25 cellular contexts compared by ENCODE assay signal in the genomic region with DNA sequence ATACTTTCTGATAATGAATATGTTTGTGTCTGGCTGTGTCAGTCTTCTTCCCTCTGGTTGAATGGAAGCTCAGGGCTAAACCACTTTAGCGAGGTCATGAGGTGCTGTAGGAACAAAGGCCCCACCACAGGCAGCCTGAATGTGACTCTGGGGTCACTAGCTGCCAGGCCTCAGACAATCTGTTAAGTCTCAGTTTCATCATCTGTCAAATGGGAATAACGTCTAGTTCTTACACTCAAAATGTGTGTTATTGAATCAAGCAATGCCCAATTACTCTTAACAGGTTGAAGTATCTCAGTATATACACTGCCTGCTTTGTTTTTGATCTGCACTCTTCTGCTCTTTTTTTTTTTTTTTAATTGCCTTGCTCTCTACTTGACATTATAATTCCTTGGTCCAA.
"Had no signal": no experiment of that assay in that cellular context is flagged by ENCODE, and none has a peak within 500 bp of the region (broad histone marks: within the 10 kb centered on the region; RNA-seq: fewer than 3 reads in every experiment).

No MANE protein-coding gene starts in this region.

- ATAC-seq: activated CD8-positive, alpha-beta T cell treated with anti-CD3 and anti-CD28 coated beads, Interleukin-2, amount 10 ng/mL, durations not matched to agents 7 days and 5 days; SK-N-SH treated with all-trans-retinoic acid at 6 μM for 48 hours had no signal

- H3K27me3 Mint-ChIP-seq: activated CD4-positive, alpha-beta T cell treated with anti-CD3 and anti-CD28 coated beads, Interleukin-2, amount 10 ng/mL, durations not matched to agents 7 days and 5 days; activated naive CD8-positive, alpha-beta T cell treated with anti-CD3 and anti-CD28 coated beads, Interleukin-2, amount 10 ng/mL, durations not matched to agents 7 days and 5 days had no signal

- H3K36me3 ChIP-seq: adrenal gland, Peyer's patch, SJCRH30 had no signal

- H3K4me3 Mint-ChIP-seq: activated CD4-positive, alpha-beta T cell treated with anti-CD3 and anti-CD28 coated beads, Interleukin-2, amount 10 ng/mL, durations not matched to agents 7 days and 5 days; activated CD8-positive, alpha-beta T cell treated with anti-CD3 and anti-CD28 coated beads, Interleukin-2, amount 10 ng/mL, durations not matched to agents 7 days and 5 days; activated naive CD8-positive, alpha-beta T cell treated with anti-CD3 and anti-CD28 coated beads, Interleukin-2, amount 10 ng/mL, durations not matched to agents 7 days and 5 days; T-helper 1 cell treated with Interleukin-12 subunit alpha and Interleukin-12 subunit beta and Interleukin-4 antibody, amounts not matched to agents 30 μg/mL and 1 μg/mL, for 36 hours had no signal

- DNase-seq: activated CD4-positive, alpha-beta T cell treated with anti-CD3 and anti-CD28 coated beads, Interleukin-2, amount 10 ng/mL, durations not matched to agents 7 days and 5 days; activated CD4-positive, CD25-positive, alpha-beta regulatory T cell; activated CD8-positive, alpha-beta memory T cell treated with anti-CD3 and anti-CD28 coated beads, Interleukin-2, amount 50 U/mL, for 48 hours; activated CD8-positive, alpha-beta T cell treated with anti-CD3 and anti-CD28 coated beads, Interleukin-2, amount 10 ng/mL, durations not matched to agents 7 days and 5 days; activated naive CD4-positive, alpha-beta T cell treated with anti-CD3 and anti-CD28 coated beads, Interleukin-2, amount 50 U/mL, for 16 hours; activated naive CD8-positive, alpha-beta T cell treated with anti-CD3 and anti-CD28 coated beads, Interleukin-2, amount 10 ng/mL, durations not matched to agents 7 days and 5 days; activated T-cell treated with anti-CD3 and anti-CD28 coated beads, Interleukin-2, amount 50 U/mL, for 1 hour; adrenal gland; anterior cingulate cortex; cerebellar nuclear complex; NCI-H1048; NCI-H146; NCI-H1930; NCI-H2171; NCI-H2227 treated with DMSO at 0.1 percent for 48 hours; NCI-H524 treated with DMSO at 0.1 percent for 48 hours; NK-92 treated with Interleukin-12 subunit alpha and Interleukin-12 subunit beta, amount 100 ng/mL, for 24 hours; OCI-M1; Peyer's patch; Right ventricle myocardium superior; SJCRH30; T1000 had no signal

- H3K27ac Mint-ChIP-seq: activated CD4-positive, alpha-beta T cell treated with anti-CD3 and anti-CD28 coated beads, Interleukin-2, amount 10 ng/mL, durations not matched to agents 7 days and 5 days; activated CD8-positive, alpha-beta T cell treated with anti-CD3 and anti-CD28 coated beads, Interleukin-2, amount 10 ng/mL, durations not matched to agents 7 days and 5 days; activated naive CD8-positive, alpha-beta T cell treated with anti-CD3 and anti-CD28 coated beads, Interleukin-2, amount 10 ng/mL, durations not matched to agents 7 days and 5 days; T-helper 1 cell treated with Interleukin-12 subunit alpha and Interleukin-12 subunit beta and Interleukin-4 antibody, amounts not matched to agents 30 μg/mL and 1 μg/mL, for 36 hours had no signal

- H3K9me3 Mint-ChIP-seq: activated CD4-positive, alpha-beta T cell treated with anti-CD3 and anti-CD28 coated beads, Interleukin-2, amount 10 ng/mL, durations not matched to agents 7 days and 5 days; activated naive CD8-positive, alpha-beta T cell treated with anti-CD3 and anti-CD28 coated beads, Interleukin-2, amount 10 ng/mL, durations not matched to agents 7 days and 5 days had no signal

- H3K4me3 ChIP-seq: adrenal gland, Peyer's patch, SJCRH30 had no signal

- H3K27ac ChIP-seq: adrenal gland, Peyer's patch, RWPE1, SJCRH30 had no signal

- H3K4me1 Mint-ChIP-seq: activated CD4-positive, alpha-beta T cell treated with anti-CD3 and anti-CD28 coated beads, Interleukin-2, amount 10 ng/mL, durations not matched to agents 7 days and 5 days; activated naive CD8-positive, alpha-beta T cell treated with anti-CD3 and anti-CD28 coated beads, Interleukin-2, amount 10 ng/mL, durations not matched to agents 7 days and 5 days had no signal

- H3K9me3 ChIP-seq: adrenal gland, Peyer's patch, SJCRH30 had no signal

- H3K36me3 Mint-ChIP-seq: activated naive CD8-positive, alpha-beta T cell treated with anti-CD3 and anti-CD28 coated beads, Interleukin-2, amount 10 ng/mL, durations not matched to agents 7 days and 5 days had no signal

- H3K27me3 ChIP-seq: adrenal gland, Peyer's patch, SJCRH30 had no signal

- H3K4me1 ChIP-seq: adrenal gland, Peyer's patch, SJCRH30 had no signal
